9 cellular contexts compared by ENCODE assay signal in the genomic region with DNA sequence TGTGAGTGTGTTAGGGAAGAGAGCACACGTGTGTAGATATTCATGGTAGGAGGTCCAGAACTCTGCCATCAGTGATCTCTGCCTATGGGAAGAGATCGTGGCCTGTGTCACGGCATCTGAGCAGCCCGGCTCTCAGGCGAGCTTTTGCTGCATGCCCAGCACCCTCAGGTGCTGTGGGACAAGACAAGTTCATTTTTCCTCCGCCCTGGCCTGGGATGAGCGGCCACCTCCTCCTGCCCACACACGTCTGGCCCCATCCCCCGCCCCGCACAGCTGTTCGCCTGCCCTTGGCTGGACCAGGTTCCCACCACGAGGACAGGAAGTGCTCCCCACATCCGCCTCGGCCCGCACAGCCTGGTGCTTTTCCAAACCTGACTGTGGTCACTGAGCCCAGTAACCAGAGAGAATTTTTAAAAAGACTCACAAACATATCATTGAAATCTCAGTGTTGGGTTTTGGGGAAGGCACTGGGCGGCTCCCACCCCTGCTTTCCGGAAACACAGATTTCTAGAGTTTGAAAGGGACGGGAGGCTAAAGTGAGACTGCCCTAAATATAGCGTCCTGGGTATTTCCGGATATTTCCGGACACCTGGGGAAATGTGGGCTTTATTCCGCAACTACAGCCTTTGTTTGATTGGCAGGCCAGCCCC. TPM values are rescaled to one million over a fixed set of nuclear protein-coding genes. Genes with fewer than 3 reads are reported as not detected.
DNase-seq lines count a peak whose midpoint lies in the region; ATAC-seq, FAIRE-seq and TF ChIP-seq lines count a peak whose summit lies in the region.
"Had no signal": no experiment of that assay in that cellular context is flagged by ENCODE, and none has a peak within 500 bp of the region (broad histone marks: within the 10 kb centered on the region; RNA-seq: fewer than 3 reads in every experiment).

No MANE protein-coding gene starts in this region.

- peak; percentile 45 for DNase-seq in activated T-cell treated with anti-CD3 and anti-CD28 coated beads, Interleukin-2, amount 50 U/mL, for 24 hours
- no peak for DNase-seq in activated T-cell treated with anti-CD3 and anti-CD28 coated beads, Interleukin-2, amount 50 U/mL, for 1 hour
- peak; percentile 54 for DNase-seq in GM12878 (ENCODE audit: low read depth, low spot score)
- peak; percentile 86 for DNase-seq in sigmoid colon
- no peak for DNase-seq in GM23248
- DNase-seq in OCI-M1 (lab: John Stamatoyannopoulos, UW) = no peak
- DNase-seq in glutamatergic neuron = no peak

- H3K36me3 Mint-ChIP-seq in activated T-cell treated with anti-CD3 and anti-CD28 coated beads, Interleukin-2, amount 50 U/mL, for 24 hours (ENCODE audit: low read depth) = no peaks in the 10 kb centered on the region
- H3K36me3 Mint-ChIP-seq in glutamatergic neuron (ENCODE audit: unreplicated experiment) = no peaks in the 10 kb centered on the region

- H3K4me3 ChIP-seq in GM12878 = no peak overlapping the region; the same call in 1 of the 2 replicates
- H3K4me3 ChIP-seq in sigmoid colon = no peak overlapping the region
- H3K4me3 ChIP-seq in GM23248 = no peak overlapping the region

- H3K27me3 ChIP-seq in GM12878 (replicated peaks in 1 of 2; ENCODE audit: control insufficient read depth in 2 of 2, insufficient read depth in 2 of 2, low read length in 1 of 2) = no peaks in the 10 kb centered on the region
- H3K27me3 ChIP-seq in sigmoid colon = peaks cover 0 to under 1% (median 0%) of the 10 kb centered on the region in 3 donors
- 0 out of 2 replicates have a peak, but pooled peaks cover 5% of the 10 kb centered on the region for H3K27me3 ChIP-seq in GM23248 (replicated peaks; ENCODE audit: insufficient read depth)

- TF ChIP-seq POLR2A in GM12878 (IDR thresholded peaks at IDR 0.05; ENCODE audit: low read depth, low read length) (peak; percentile 44; the same call in 1 of the 2 replicates), sigmoid colon (IDR thresholded peaks at IDR 0.05) (no peak)

- H3K36me3 ChIP-seq in GM12878 (ENCODE audit: control insufficient read depth in 2 of 2, insufficient read depth in 2 of 2, low read length in 1 of 2) = no peaks in the 10 kb centered on the region
- no peaks in the 10 kb centered on the region for H3K36me3 ChIP-seq in sigmoid colon
- no peaks in the 10 kb centered on the region for H3K36me3 ChIP-seq in GM23248 (ENCODE audit: low read depth)

- peak overlapping the region; percentile 57 for H3K27ac Mint-ChIP-seq in activated T-cell treated with anti-CD3 and anti-CD28 coated beads, Interleukin-2, amount 50 U/mL, for 24 hours
- H3K27ac Mint-ChIP-seq in glutamatergic neuron (ENCODE audit: unreplicated experiment) = no peak overlapping the region

- BruUV-seq in GM12878 (replicated peaks; lab: Mats Ljungman, UMichigan) = no TSS peak

- H2AFZ ChIP-seq in GM12878 (ENCODE audit: control insufficient read depth, low read depth, low read length) (peak overlapping the region; percentile 71), GM23248 (no peak overlapping the region)

- H3K27ac ChIP-seq in GM12878 (ENCODE audit: control insufficient read depth, insufficient read depth) (peak overlapping the region; percentile 72), sigmoid colon (peak overlapping the region in 1 of 4 donors; percentile 40), GM23248 (no peak overlapping the region)
- H3K27ac ChIP-seq: C4-2B had no signal

- no peaks in the 10 kb centered on the region for H3F3A ChIP-seq in GM23248 (ENCODE audit: insufficient read depth)

- H4K20me1 ChIP-seq in GM12878 (ENCODE audit: control insufficient read depth, insufficient read depth) (no peaks in the 10 kb centered on the region), GM23248 (ENCODE audit: insufficient read depth) (no peaks in the 10 kb centered on the region)

- WGBS in GM12878 (ENCODE audit: insufficient coverage, insufficient replicate concordance, low lambda C conversion rate, missing lambda C conversion rate) = under 1% methylated on average over 20 of the region's 22 CpGs
- 56 to 76% methylated on average over 22 of the region's 22 CpGs for WGBS in sigmoid colon, 2 donors
- WGBS in GM23248 (ENCODE audit: low coverage in 1 of 2, low lambda C conversion rate in 2 of 2, missing lambda C conversion rate in 2 of 2), 2 experiments = 84 to 89% methylated on average over 19 to 22 of the region's 22 CpGs

- SMC1A ChIA-PET in GM12878 (lab: Charles Lee; ENCODE audit: uncharacterized antibody, unreplicated experiment) = interaction anchor here (0.6 to 1.0 kb wide), 2 partner anchors 17 to 102 kb away, joined by 3 to 5 read pairs; no protein-coding TSS in a partner anchor

- POLR2A ChIA-PET in GM12878 (lab: Charles Lee) = no interaction called here

- TF ChIP-seq CTCF in GM12878 (IDR thresholded peaks at IDR 0.05 in 2 of 3, conservative IDR thresholded peaks at IDR 0.05 in 1 of 3; ENCODE audit: control insufficient read depth in 2 of 3, extremely low read depth in 1 of 3, insufficient read depth in 1 of 3, low read depth in 3 of 3, low read length in 3 of 3) (no peak), sigmoid colon (IDR thresholded peaks at IDR 0.05) (no peak), glutamatergic neuron (IDR thresholded peaks at IDR 0.05; ENCODE audit: partially characterized antibody, unreplicated experiment) (no peak)

- H3K9me3 Mint-ChIP-seq in activated T-cell treated with anti-CD3 and anti-CD28 coated beads, Interleukin-2, amount 50 U/mL, for 24 hours = no peaks in the 10 kb centered on the region
- H3K9me3 Mint-ChIP-seq in glutamatergic neuron (ENCODE audit: unreplicated experiment) = peaks cover 1% of the 10 kb centered on the region

- H3K9me3 ChIP-seq in GM12878 (replicated peaks; ENCODE audit: control insufficient read depth, insufficient read depth, low read length) = no peaks in the 10 kb centered on the region
- H3K9me3 ChIP-seq in sigmoid colon = no peaks in the 10 kb centered on the region
- H3K9me3 ChIP-seq in GM23248 (ENCODE audit: low read depth) = no peaks in the 10 kb centered on the region

- peaks cover 14% of the 10 kb centered on the region for H3K4me1 Mint-ChIP-seq in activated T-cell treated with anti-CD3 and anti-CD28 coated beads, Interleukin-2, amount 50 U/mL, for 24 hours (ENCODE audit: low read depth)
- peaks cover 4% of the 10 kb centered on the region for H3K4me1 Mint-ChIP-seq in glutamatergic neuron (ENCODE audit: low read depth, unreplicated experiment)

- RAD21 ChIA-PET in GM12878 (lab: Charles Lee; ENCODE audit: unreplicated experiment) = interaction anchor here (0.9 kb wide), 1 partner anchor 29 kb away, joined by 4 read pairs; no protein-coding TSS in a partner anchor

- H3K79me2 ChIP-seq in GM12878 (ENCODE audit: control insufficient read depth, insufficient read depth, low read length) = no peaks in the 10 kb centered on the region
- no peaks in the 10 kb centered on the region for H3K79me2 ChIP-seq in GM23248 (ENCODE audit: insufficient read depth)

- in situ Hi-C loops in GM12878 (cut with MboI) (no loop called here), GM23248 (cut with MboI) (no loop called here)

- H3K4me2 ChIP-seq in GM12878 (ENCODE audit: control insufficient read depth, insufficient read depth) (peak overlapping the region; percentile 58), GM23248 (ENCODE audit: unreplicated experiment) (no peak overlapping the region)

- peaks cover 6% of the 10 kb centered on the region for H3K27me3 Mint-ChIP-seq in activated T-cell treated with anti-CD3 and anti-CD28 coated beads, Interleukin-2, amount 50 U/mL, for 24 hours
- no peaks in the 10 kb centered on the region for H3K27me3 Mint-ChIP-seq in glutamatergic neuron (ENCODE audit: unreplicated experiment)

- TF ChIP-seq EP300 in GM12878 (IDR thresholded peaks at IDR 0.05; ENCODE audit: borderline replicate concordance in 1 of 2, control insufficient read depth in 1 of 2, low read depth in 2 of 2, low read length in 2 of 2) (0 out of 4 replicates have a peak, but pooled peaks of 1 of the 2 experiments have one; percentile 27), sigmoid colon (IDR thresholded peaks at IDR 0.05) (no peak)

- peaks cover 18% of the 10 kb centered on the region for H3K4me1 ChIP-seq in GM12878 (ENCODE audit: control insufficient read depth, insufficient read depth, low read length)
- peaks cover 0 to under 1% (median 0%) of the 10 kb centered on the region in 4 donors for H3K4me1 ChIP-seq in sigmoid colon
- H3K4me1 ChIP-seq in GM23248 (ENCODE audit: insufficient read depth) = no peaks in the 10 kb centered on the region

- TF ChIP-seq RAD21 in GM12878 (IDR thresholded peaks at IDR 0.05; ENCODE audit: insufficient read depth, low read depth, low read length) = no peak

- peak; percentile 46 for ATAC-seq in HG03159 (IDR thresholded peaks at IDR 0.05; ENCODE audit: unreplicated experiment)
- peak; percentile 82 for ATAC-seq in GM12878

- peak overlapping the region; percentile 34 for H3K4me3 Mint-ChIP-seq in activated T-cell treated with anti-CD3 and anti-CD28 coated beads, Interleukin-2, amount 50 U/mL, for 24 hours
- no peak overlapping the region for H3K4me3 Mint-ChIP-seq in glutamatergic neuron (ENCODE audit: unreplicated experiment)

- intact Hi-C loops in GM12878 (cut with micrococcal nuclease; ENCODE audit: unreplicated experiment) = no loop called here
- intact Hi-C loops in sigmoid colon (cut with DNase I) = no loop called here

- H3K9me2 ChIP-seq in GM23248 (ENCODE audit: insufficient read depth) = no peaks in the 10 kb centered on the region

- H3K9ac ChIP-seq in GM12878 (ENCODE audit: control insufficient read depth, insufficient read depth, low read length) = peak overlapping the region; percentile 17; the same call in 1 of the 2 replicates
- H3K9ac ChIP-seq in GM23248 = no peak overlapping the region

- CTCF ChIA-PET in GM12878 (lab: Yijun Ruan, JAX) = interaction anchor here (0.9 to 1.3 kb wide), 2 partner anchors 29 to 411 kb away, joined by 4 to 6 read pairs; no protein-coding TSS in a partner anchor

- FAIRE-seq in GM12878 (lab: Jason Lieb, UNC) = peak; percentile 80

RNA-seq across cellular contexts. Expression of gene BMP8A, which starts 18.0 kb away (rescaled TPM):
- not detected in 2 replicates for total RNA-seq in GM12878 (2013; cell fraction: nucleolus; rRNA removed)
- total RNA-seq in GM12878 (2014; rRNA removed) = 0.22 TPM in 1 of 2 replicates, not detected in the other
- total RNA-seq in GM12878 (2014; rRNA removed; fragmentation: Illumina TruSeq; extraction: Trizol) = not detected in 2 replicates
- not detected in 2 replicates for total RNA-seq in GM12878 (2021)
- not detected for polyA plus RNA-seq in GM12878 (2011; ENCODE audit: low read depth)
- polyA plus RNA-seq in GM12878 (2011; rRNA removed) = not detected in 2 replicates
- polyA plus RNA-seq in GM12878 (2011; cell fraction: cytosol; rRNA removed) = not detected in 2 replicates
- polyA plus RNA-seq in GM12878 (2011; cell fraction: nucleus; rRNA removed) = not detected in 2 replicates
- 0.19 and 0.27 TPM in 2 replicates for polyA plus RNA-seq in GM12878 (2012)
- not detected in 2 replicates for polyA plus RNA-seq in GM12878 (2014; fragmentation: Illumina TruSeq; extraction: Trizol)
- not detected for polyA plus RNA-seq in GM12878 (2014; fragmentation: Nextera tagmentation; extraction: Ambion mirVana)
- 0.06 TPM in 1 of 2 replicates, not detected in the other for polyA plus RNA-seq in GM12878 (2014; rRNA removed)
- polyA plus RNA-seq in GM12878 (2016; fragmentation: Nextera tagmentation; extraction: Ambion mirVana) = not detected
- polyA minus RNA-seq in GM12878 (2011; rRNA and poly(A)+ RNA removed) = not detected in 2 replicates
- polyA minus RNA-seq in GM12878 (2011; cell fraction: cytosol; rRNA and poly(A)+ RNA removed) = not detected in 2 replicates
- polyA minus RNA-seq in GM12878 (2011; cell fraction: nucleus; rRNA and poly(A)+ RNA removed) = not detected in 2 replicates
- total RNA-seq in sigmoid colon = 1 to 10 TPM in 2 of 4 donors, under 1 TPM in 2; 0.27 to 3.2 (median 0.99) TPM
- polyA plus RNA-seq in sigmoid colon = under 1 TPM in 2 of 3 donors, not detected in 1; 0.60 to 0.79 TPM
- not detected in 2 replicates for total RNA-seq in GM23248 (2014; rRNA removed; shearing (Covaris generic))
- not detected in 2 replicates for polyA plus RNA-seq in GM23248 (2016; fragmentation: Nextera tagmentation; extraction: Ambion mirVana)
- total RNA-seq in glutamatergic neuron (ENCODE audit: unreplicated experiment) = 0.37 TPM

Comparison
In these comparisons a context has a peak if more than half of its experiments do, and no peak if none do; other contexts are left out.
1. DNase-seq: peak in activated T-cell treated with anti-CD3 and anti-CD28 coated beads, Interleukin-2, amount 50 U/mL, for 24 hours (single experiment), GM12878 (single experiment) and sigmoid colon (single experiment); none in activated T-cell treated with anti-CD3 and anti-CD28 coated beads, Interleukin-2, amount 50 U/mL, for 1 hour (single experiment), GM23248 (single experiment), OCI-M1 (single experiment) and glutamatergic neuron (single experiment).